ENCODE assay signal across 21 cellular contexts in the genomic region with DNA sequence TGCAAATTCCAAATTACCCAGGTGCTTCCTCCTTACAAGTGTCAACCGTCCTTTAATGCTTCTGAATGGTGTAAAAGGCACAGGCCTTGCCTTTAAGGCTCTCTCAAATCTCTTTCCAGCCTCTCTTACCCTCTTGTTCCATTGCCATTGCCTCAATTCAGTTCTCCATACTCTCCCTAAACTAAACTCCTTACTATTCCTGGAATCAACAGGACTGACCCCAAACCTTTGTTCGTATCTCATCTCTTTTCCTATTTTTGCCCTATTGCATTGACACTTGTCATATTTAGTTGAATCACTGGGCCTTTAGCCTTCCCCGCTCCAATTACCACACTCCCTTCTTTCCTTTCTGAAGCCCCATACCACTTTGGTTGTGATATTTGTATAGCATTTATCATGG. TPM values are rescaled to one million over a fixed set of nuclear protein-coding genes. Genes with fewer than 3 reads are reported as not detected.
A peak's percentile ranks its signal among the peaks of the same experiment; 100 is the strongest.
DNase-seq lines count a peak whose midpoint lies in the region; ATAC-seq and TF ChIP-seq lines count a peak whose summit lies in the region.
"Had no signal": no experiment of that assay in that cellular context is flagged by ENCODE, and none has a peak within 500 bp of the region (broad histone marks: within the 10 kb centered on the region; RNA-seq: fewer than 3 reads in every experiment).

No MANE protein-coding gene starts in this region.

- H3K36me3 Mint-ChIP-seq in activated CD4-positive, alpha-beta T cell treated with anti-CD3 and anti-CD28 coated beads, Interleukin-2, amount 10 ng/mL, durations not matched to agents 7 days and 5 days (ENCODE audit: low read depth): peaks cover 11% of the 10 kb centered on the region
- H3K36me3 Mint-ChIP-seq: activated naive CD8-positive, alpha-beta T cell; brain; CD4-positive, CD25-positive, alpha-beta regulatory T cell had no signal

- no peak overlapping the region for H3K4me3 ChIP-seq in left ventricle myocardium inferior
- H3K4me3 ChIP-seq in esophagus squamous epithelium: no peak overlapping the region
- no peak overlapping the region for H3K4me3 ChIP-seq in trophoblast cell (ENCODE audit: low read depth, low read length)
- no peak overlapping the region for H3K4me3 ChIP-seq in aorta (ENCODE audit: low read length in 2 of 2)
- H3K4me3 ChIP-seq: A549 had no signal

- ATAC-seq in Right ventricle myocardium inferior: no peak
- ATAC-seq in aorta (ENCODE audit: low FRiP score): no peak
- ATAC-seq: A549; activated CD8-positive, alpha-beta T cell treated with anti-CD3 and anti-CD28 coated beads, Interleukin-2, amount 10 ng/mL, durations not matched to agents 7 days and 5 days had no signal

- H2AK5ac ChIP-seq in trophoblast cell (ENCODE audit: low read length): no peak overlapping the region

- no peaks in the 10 kb centered on the region for H3K27me3 ChIP-seq in left ventricle myocardium inferior (ENCODE audit: low read depth)
- no peaks in the 10 kb centered on the region for H3K27me3 ChIP-seq in esophagus squamous epithelium
- H3K27me3 ChIP-seq in trophoblast cell (ENCODE audit: insufficient read depth, low read length): no peaks in the 10 kb centered on the region
- H3K27me3 ChIP-seq in aorta (ENCODE audit: control insufficient read depth in 1 of 2, insufficient read depth in 2 of 2, low read length in 1 of 2): peaks cover 0 to 1% of the 10 kb centered on the region in 2 donors

- peaks cover 5% of the 10 kb centered on the region for H3K79me2 ChIP-seq in trophoblast cell (ENCODE audit: control insufficient read depth, insufficient read depth, low read length, poor library complexity)

- no peak overlapping the region for H2BK12ac ChIP-seq in trophoblast cell (ENCODE audit: low read length)

- no peak overlapping the region for H3K4me2 ChIP-seq in trophoblast cell (ENCODE audit: low read length)
- H3K4me2 ChIP-seq: A549 had no signal

- TF ChIP-seq CTCF in left ventricle myocardium inferior (IDR thresholded peaks at IDR 0.05; ENCODE audit: borderline replicate concordance) (no peak), esophagus squamous epithelium (IDR thresholded peaks at IDR 0.05) (no peak)

- peak overlapping the region; percentile 30 for H2BK120ac ChIP-seq in trophoblast cell (ENCODE audit: insufficient read depth, low read length, poor library complexity)

- intact Hi-C loops in left ventricle myocardium inferior (cut with micrococcal nuclease): no loop called here
- intact Hi-C loops in Right ventricle myocardium inferior (cut with DNase I): loop anchor here (10.0 kb wide), 1 partner anchor 263 kb away; a partner anchor contains a TSS
- intact Hi-C loops in esophagus squamous epithelium (cut with DNase I): no loop called here
- intact Hi-C loops in aorta (cut with DNase I): no loop called here

- H2BK5ac ChIP-seq in trophoblast cell (ENCODE audit: low read depth, low read length, poor library complexity): no peak overlapping the region

- H4K91ac ChIP-seq in trophoblast cell (ENCODE audit: low read depth, low read length): no peak overlapping the region

- H3K14ac ChIP-seq in trophoblast cell (ENCODE audit: low read length): no peak overlapping the region

- H3K27ac Mint-ChIP-seq in activated CD4-positive, alpha-beta T cell treated with anti-CD3 and anti-CD28 coated beads, Interleukin-2, amount 10 ng/mL, durations not matched to agents 7 days and 5 days: no peak overlapping the region
- H3K27ac Mint-ChIP-seq: activated CD8-positive, alpha-beta T cell treated with anti-CD3 and anti-CD28 coated beads, Interleukin-2, amount 10 ng/mL, durations not matched to agents 7 days and 5 days; activated T-cell treated with anti-CD3 and anti-CD28 coated beads, Interleukin-2, amount 50 U/mL, for 24 hours; brain; CD4-positive, CD25-positive, alpha-beta regulatory T cell; T-helper 1 cell treated with Interleukin-12 subunit alpha and Interleukin-12 subunit beta and Interleukin-4 antibody, amounts not matched to agents 30 μg/mL and 1 μg/mL, for 36 hours had no signal

- no peak overlapping the region for H4K12ac ChIP-seq in trophoblast cell (ENCODE audit: low read depth, low read length)

- H3K23ac ChIP-seq in trophoblast cell (ENCODE audit: low read length): no peak overlapping the region

- H3K4me1 ChIP-seq in left ventricle myocardium inferior (peaks cover 36% of the 10 kb centered on the region), esophagus squamous epithelium (peaks cover 3 to 59% (median 4%) of the 10 kb centered on the region in 3 donors), trophoblast cell (ENCODE audit: control insufficient read depth in 1 of 2, insufficient read depth in 2 of 2, low read length in 2 of 2) (peaks cover 0 to 8% of the 10 kb centered on the region in 2 experiments), aorta (ENCODE audit: control insufficient read depth in 1 of 2, insufficient read depth in 2 of 2, low read length in 2 of 2) (no peaks in the 10 kb centered on the region)

- H3K79me1 ChIP-seq in trophoblast cell (ENCODE audit: low read length): peaks cover 8% of the 10 kb centered on the region

- H3K36me3 ChIP-seq in left ventricle myocardium inferior: no peaks in the 10 kb centered on the region
- H3K36me3 ChIP-seq in esophagus squamous epithelium: no peaks in the 10 kb centered on the region
- H3K36me3 ChIP-seq in trophoblast cell (ENCODE audit: control insufficient read depth in 1 of 2, insufficient read depth in 2 of 2, low read length in 2 of 2): no peaks in the 10 kb centered on the region
- no peaks in the 10 kb centered on the region for H3K36me3 ChIP-seq in aorta (ENCODE audit: control insufficient read depth in 1 of 2, insufficient read depth in 2 of 2, low read length in 1 of 2)

- no peaks in the 10 kb centered on the region for H3K9me3 ChIP-seq in left ventricle myocardium inferior (replicated peaks)
- no peaks in the 10 kb centered on the region for H3K9me3 ChIP-seq in esophagus squamous epithelium
- no peaks in the 10 kb centered on the region for H3K9me3 ChIP-seq in trophoblast cell (ENCODE audit: insufficient read depth, low read depth, low read length)
- H3K9me3 ChIP-seq in aorta (ENCODE audit: control insufficient read depth, low read length): no peaks in the 10 kb centered on the region
- H3K9me3 ChIP-seq: A549 had no signal

- CTCF ChIA-PET in activated CD4-positive, alpha-beta T cell treated with anti-CD3 and anti-CD28 coated beads, Interleukin-2, amount 10 ng/mL, durations not matched to agents 7 days and 5 days (lab: Charles Lee): no interaction called here

- WGBS in esophagus squamous epithelium, 2 donors: 82 to 86% methylated on average over 3 of the region's 3 CpGs
- WGBS in trophoblast cell (ENCODE audit: extremely low coverage, insufficient coverage, insufficient read length): no CpG with 5 or more reads among the region's 3 CpGs
- WGBS in aorta, 2 donors: 93 to 98% methylated on average over 3 of the region's 3 CpGs

- TF ChIP-seq POLR2A in esophagus squamous epithelium (IDR thresholded peaks at IDR 0.05): no peak

- DNase-seq in left ventricle myocardium inferior (no peak), Right ventricle myocardium inferior (ENCODE audit: missing footprints) (no peak), esophagus squamous epithelium (lab: John Stamatoyannopoulos, UW) (no peak), trophoblast cell (no peak), SHP77 treated with DMSO at 0.1 percent for 48 hours (lab: John Stamatoyannopoulos, UW) (no peak), aorta (no peak), middle frontal gyrus (ENCODE audit: extremely low spot score, low spot score) (no peak)
- DNase-seq in activated CD4-positive, alpha-beta T cell treated with anti-CD3 and anti-CD28 coated beads, Interleukin-2, amount 10 ng/mL, durations not matched to agents 7 days and 5 days: no peak
- DNase-seq: activated CD8-positive, alpha-beta T cell treated with anti-CD3 and anti-CD28 coated beads, Interleukin-2, amount 10 ng/mL, durations not matched to agents 7 days and 5 days; activated T-cell treated with anti-CD3 and anti-CD28 coated beads, Interleukin-2, amount 50 U/mL, for 24 hours; CD4-positive, CD25-positive, alpha-beta regulatory T cell; foreskin fibroblast; kidney glomerular epithelial cell; NCI-H1436; NCI-H524; retina; stimulated activated CD4-positive, alpha-beta T cell treated with anti-CD3 and anti-CD28 coated beads, Interleukin-15, amount 100 ng/mL, for 24 hours had no signal

- H3K9me3 Mint-ChIP-seq in activated CD4-positive, alpha-beta T cell treated with anti-CD3 and anti-CD28 coated beads, Interleukin-2, amount 10 ng/mL, durations not matched to agents 7 days and 5 days: peaks cover 6% of the 10 kb centered on the region
- H3K9me3 Mint-ChIP-seq: activated T-cell treated with anti-CD3 and anti-CD28 coated beads, Interleukin-2, amount 50 U/mL, for 24 hours; T-helper 1 cell treated with Interleukin-12 subunit alpha and Interleukin-12 subunit beta and Interleukin-4 antibody, amounts not matched to agents 30 μg/mL and 1 μg/mL, for 36 hours had no signal

- no peak overlapping the region for H3K9ac ChIP-seq in trophoblast cell (ENCODE audit: low read length)

- H3K27ac ChIP-seq in left ventricle myocardium inferior (replicated peaks): peak overlapping the region; percentile 98
- H3K27ac ChIP-seq in esophagus squamous epithelium: peak overlapping the region in 3 of 4 donors; percentile 66 to 96 (median 92)
- no peak overlapping the region for H3K27ac ChIP-seq in trophoblast cell (ENCODE audit: low read depth, low read length)
- H3K27ac ChIP-seq in aorta (ENCODE audit: low read depth in 1 of 2, low read length in 2 of 2): no peak overlapping the region

- H3K18ac ChIP-seq in trophoblast cell (ENCODE audit: low read length): no peak overlapping the region

- no peak overlapping the region for H3K4ac ChIP-seq in trophoblast cell (ENCODE audit: low read depth, low read length)

- H2AFZ ChIP-seq in trophoblast cell (ENCODE audit: insufficient read depth, low read length, poor library complexity): no peak overlapping the region

- H3K4me3 Mint-ChIP-seq in activated CD4-positive, alpha-beta T cell treated with anti-CD3 and anti-CD28 coated beads, Interleukin-2, amount 10 ng/mL, durations not matched to agents 7 days and 5 days: no peak overlapping the region
- H3K4me3 Mint-ChIP-seq: activated CD8-positive, alpha-beta T cell treated with anti-CD3 and anti-CD28 coated beads, Interleukin-2, amount 10 ng/mL, durations not matched to agents 7 days and 5 days; activated naive CD8-positive, alpha-beta T cell; activated T-cell treated with anti-CD3 and anti-CD28 coated beads, Interleukin-2, amount 50 U/mL, for 24 hours; brain; T-helper 1 cell treated with Interleukin-12 subunit alpha and Interleukin-12 subunit beta and Interleukin-4 antibody, amounts not matched to agents 30 μg/mL and 1 μg/mL, for 36 hours had no signal

- POLR2A ChIA-PET in activated CD4-positive, alpha-beta T cell treated with anti-CD3 and anti-CD28 coated beads, Interleukin-2, amount 10 ng/mL, durations not matched to agents 7 days and 5 days (lab: Charles Lee): interaction anchor here (0.6 kb wide), 1 partner anchor 34 kb away, joined by 3 read pairs; no protein-coding TSS in a partner anchor

- no peak overlapping the region for H4K8ac ChIP-seq in trophoblast cell (ENCODE audit: low read depth, low read length)

- H3K4me1 Mint-ChIP-seq in activated CD4-positive, alpha-beta T cell treated with anti-CD3 and anti-CD28 coated beads, Interleukin-2, amount 10 ng/mL, durations not matched to agents 7 days and 5 days: peaks cover 26% of the 10 kb centered on the region

- H3K27me3 Mint-ChIP-seq in activated CD4-positive, alpha-beta T cell treated with anti-CD3 and anti-CD28 coated beads, Interleukin-2, amount 10 ng/mL, durations not matched to agents 7 days and 5 days: no peaks in the 10 kb centered on the region
- H3K27me3 Mint-ChIP-seq: activated naive CD8-positive, alpha-beta T cell; activated T-cell treated with anti-CD3 and anti-CD28 coated beads, Interleukin-2, amount 50 U/mL, for 24 hours had no signal

RNA-seq across cellular contexts. Expression of a gene that starts 3.9 kb away (rescaled TPM):
- total RNA-seq in left ventricle myocardium inferior (60.4 TPM), Right ventricle myocardium inferior (68.9 TPM), esophagus squamous epithelium (100 to 1,000 TPM in 1 of 4 donors, 10 to 100 TPM in 3; 36.5 to 100 (median 72.2) TPM), aorta (10 to 100 TPM; 84.8 to 86.7 TPM)
- polyA plus RNA-seq in trophoblast cell (2013): 174 and 177 TPM in 2 replicates
- 10 to 100 TPM; 20.2 to 29.6 TPM for polyA plus RNA-seq in aorta
- 100 to 1,000 TPM in 1 of 2 experiments, 10 to 100 TPM in 1; 92.0 to 117 TPM for total RNA-seq in activated CD4-positive, alpha-beta T cell treated with anti-CD3 and anti-CD28 coated beads, Interleukin-2, amount 10 ng/mL, durations not matched to agents 7 days and 5 days

Comparison
In these comparisons a context has a peak if more than half of its experiments do, and no peak if none do; other contexts are left out.
1. H3K27ac ChIP-seq: peak in left ventricle myocardium inferior (single experiment) and esophagus squamous epithelium (3 of 4); none in trophoblast cell (single experiment) and aorta (0 of 2).